In genomic region chr10:114708717-114709352, GRCh38 we compare ENCODE assay signal across 12 cellular contexts. TPM values are rescaled to one million over a fixed set of nuclear protein-coding genes. Genes with fewer than 3 reads are reported as not detected.
DNase-seq lines count a peak whose midpoint lies in the region; ATAC-seq and TF ChIP-seq lines count a peak whose summit lies in the region.
"Had no signal": no experiment of that assay in that cellular context is flagged by ENCODE, and none has a peak within 500 bp of the region (broad histone marks: within the 10 kb centered on the region; RNA-seq: fewer than 3 reads in every experiment).

No MANE protein-coding gene starts in this region.

- intact Hi-C loops in left lung (cut with DNase I) = no loop called here

- H3K4me3 ChIP-seq in BJ (ENCODE audit: low read depth, low read length) = no peak overlapping the region
- no peak overlapping the region for H3K4me3 ChIP-seq in brain microvascular endothelial cell (ENCODE audit: low read depth, low read length)
- H3K4me3 ChIP-seq in left lung = no peak overlapping the region

- peak; percentile 37 for DNase-seq in BJ (ENCODE audit: low read depth)
- DNase-seq in M059J (ENCODE audit: low read depth) = peak; percentile 81
- peak; percentile 91 for DNase-seq in brain microvascular endothelial cell
- DNase-seq in left lung = no peak
- no peak for DNase-seq in ureter (ENCODE audit: low spot score)
- no peak for DNase-seq in left lobe of liver (ENCODE audit: low spot score)
- no peak for DNase-seq in mesenteric fat pad (ENCODE audit: low spot score)
- no peak for DNase-seq in NCI-H2029 (lab: John Stamatoyannopoulos, UW)
- DNase-seq: activated B cell treated with CpG ODN at 0.5 μM for 24 hours; Caco-2; MM.1S; stimulated activated CD4-positive, alpha-beta T cell treated with anti-CD3 and anti-CD28 coated beads, Interleukin-4, amount 100 ng/mL, for 24 hours had no signal

- ATAC-seq in left lung (peak; percentile 29), left lobe of liver (no peak)

- H3K36me3 ChIP-seq in BJ (ENCODE audit: control insufficient read depth, insufficient read depth, low read length) = no peaks in the 10 kb centered on the region
- no peaks in the 10 kb centered on the region for H3K36me3 ChIP-seq in brain microvascular endothelial cell (replicated peaks)
- no peaks in the 10 kb centered on the region for H3K36me3 ChIP-seq in left lung

- CTCF ChIA-PET in BJ (lab: Yijun Ruan, JAX) = interaction anchor here (1.2 kb wide), 2 partner anchors 159 to 238 kb away, joined by 3 read pairs; no protein-coding TSS in a partner anchor

- H3K9me3 ChIP-seq in left lung = no peaks in the 10 kb centered on the region
- H3K9me3 ChIP-seq: Caco-2 had no signal

- in situ Hi-C loops in brain microvascular endothelial cell (cut with HindIII; ENCODE audit: low pct_ligation_motif_present, low sequenced_read_pairs) = no loop called here

- no peaks in the 10 kb centered on the region for H3K27me3 ChIP-seq in BJ (ENCODE audit: control insufficient read depth, insufficient read depth, low read length)
- H3K27me3 ChIP-seq in brain microvascular endothelial cell (replicated peaks) = no peaks in the 10 kb centered on the region
- no peaks in the 10 kb centered on the region for H3K27me3 ChIP-seq in left lung

- H3K4me1 ChIP-seq in left lung = peaks cover 0 to under 1% of the 10 kb centered on the region in 2 donors

- H3K27ac ChIP-seq in brain microvascular endothelial cell (peak overlapping the region; percentile 44), left lung (no peak overlapping the region)

- TF ChIP-seq CTCF in BJ (IDR thresholded peaks at IDR 0.05; ENCODE audit: insufficient read depth, low read depth, low read length) (no peak), brain microvascular endothelial cell (IDR thresholded peaks at IDR 0.05; ENCODE audit: low read depth, low read length, missing control alignments) (no peak), left lung (IDR thresholded peaks at IDR 0.05) (no peak)

- POLR2A ChIA-PET in BJ (lab: Charles Lee) = interaction anchor here (0.6 kb wide), 1 partner anchor 10 kb away, joined by 5 read pairs; no protein-coding TSS in a partner anchor

RNA-seq across cellular contexts. Expression of gene ABLIM1, which starts 50.8 kb away (rescaled TPM):
- polyA plus RNA-seq in BJ (2011; rRNA removed) = 13.3 and 14.4 TPM in 2 replicates
- 16.2 and 29.5 TPM in 2 replicates for polyA minus RNA-seq in BJ (2011; rRNA and poly(A)+ RNA removed)
- total RNA-seq in M059J (2014; rRNA removed; shearing (Covaris generic)) = 1.4 and 5.8 TPM in 2 replicates
- 100 to 1,000 TPM in 1 of 2 donors, 10 to 100 TPM in 1; 80.5 to 195 TPM for total RNA-seq in left lung
- 129 TPM for total RNA-seq in ureter
- 47.0 TPM for total RNA-seq in left lobe of liver
- total RNA-seq in mesenteric fat pad = 103 TPM

Comparison
In these comparisons a context has a peak if more than half of its experiments do, and no peak if none do; other contexts are left out.
1. DNase-seq: peak in BJ (single experiment), M059J (single experiment) and brain microvascular endothelial cell (single experiment); none in left lung (0 of 2), ureter (single experiment), left lobe of liver (single experiment), mesenteric fat pad (single experiment) and NCI-H2029 (single experiment).